ENCODE assay signal across 18 cellular contexts in genomic region chr2:58064136-58064535, GRCh38. TPM values are rescaled to one million over a fixed set of nuclear protein-coding genes. Genes with fewer than 3 reads are reported as not detected.
A peak's percentile ranks its signal among the peaks of the same experiment; 100 is the strongest.
DNase-seq lines count a peak whose midpoint lies in the region; ATAC-seq and TF ChIP-seq lines count a peak whose summit lies in the region.
"Had no signal": no experiment of that assay in that cellular context is flagged by ENCODE, and none has a peak within 500 bp of the region (broad histone marks: within the 10 kb centered on the region; RNA-seq: fewer than 3 reads in every experiment).

No MANE protein-coding gene starts in this region.

- H3K27me3 ChIP-seq in CD4-positive, CD25-positive, alpha-beta regulatory T cell (ENCODE audit: control insufficient read depth, insufficient read depth, low read length) = no peaks in the 10 kb centered on the region
- H3K27me3 ChIP-seq in left ventricle myocardium inferior (ENCODE audit: low read depth) = no peaks in the 10 kb centered on the region
- no peaks in the 10 kb centered on the region for H3K27me3 ChIP-seq in endodermal cell (ENCODE audit: control insufficient read depth, insufficient read depth, low read length, poor library complexity, severe bottlenecking)
- H3K27me3 ChIP-seq: right atrium auricular region had no signal

- H3K4me3 ChIP-seq in CD4-positive, CD25-positive, alpha-beta regulatory T cell (ENCODE audit: low read depth, low read length) = no peak overlapping the region
- no peak overlapping the region for H3K4me3 ChIP-seq in Jurkat, Clone E6-1 (ENCODE audit: low read length)
- H3K4me3 ChIP-seq in left ventricle myocardium inferior = no peak overlapping the region
- H3K4me3 ChIP-seq in endodermal cell (ENCODE audit: low read length) = no peak overlapping the region
- H3K4me3 ChIP-seq: right atrium auricular region had no signal

- TF ChIP-seq CTCF in left ventricle myocardium inferior (IDR thresholded peaks at IDR 0.05; ENCODE audit: borderline replicate concordance) = no peak
- TF ChIP-seq CTCF in endodermal cell (conservative IDR thresholded peaks at IDR 0.05) = no peak

- peak overlapping the region in 2 of 3 donors; percentile 18 to 53 for H3K27ac Mint-ChIP-seq in CD4-positive, CD25-positive, alpha-beta regulatory T cell
- H3K27ac Mint-ChIP-seq in immature natural killer cell (peak overlapping the region in 4 of 6 donors; percentile 1 to 13 (median 6)), endodermal cell (no peak overlapping the region)
- H3K27ac Mint-ChIP-seq: brain had no signal

- H3K9me3 Mint-ChIP-seq in CD4-positive, CD25-positive, alpha-beta regulatory T cell = peaks cover 0 to 9% (median 0%) of the 10 kb centered on the region in 7 donors
- no peaks in the 10 kb centered on the region for H3K9me3 Mint-ChIP-seq in immature natural killer cell
- no peaks in the 10 kb centered on the region for H3K9me3 Mint-ChIP-seq in endodermal cell

- H3K9ac ChIP-seq in endodermal cell (ENCODE audit: extremely low read depth, low read length, poor library complexity, severe bottlenecking) = no peak overlapping the region

- H3K4me3 Mint-ChIP-seq in CD4-positive, CD25-positive, alpha-beta regulatory T cell = peak overlapping the region in 1 of 4 donors; percentile 1
- peak overlapping the region in 2 of 5 donors; percentile 0 to 1 for H3K4me3 Mint-ChIP-seq in immature natural killer cell
- no peak overlapping the region for H3K4me3 Mint-ChIP-seq in endodermal cell
- H3K4me3 Mint-ChIP-seq: brain had no signal

- H3K36me3 Mint-ChIP-seq in CD4-positive, CD25-positive, alpha-beta regulatory T cell = peaks cover 21% of the 10 kb centered on the region
- H3K36me3 Mint-ChIP-seq in immature natural killer cell (peaks cover 4 to 17% (median 11%) of the 10 kb centered on the region in 3 donors), endodermal cell (ENCODE audit: low read depth) (peaks cover 10% of the 10 kb centered on the region)

- WGBS in endodermal cell (ENCODE audit: insufficient coverage in 1 of 2, insufficient read length in 1 of 2), 2 experiments = 95% methylated on average over 2 of the region's 3 CpGs; no CpG with 5 or more reads in 1 of the 2 experiments

- peaks cover 31 to 44% (median 36%) of the 10 kb centered on the region in 4 donors for H3K4me1 Mint-ChIP-seq in CD4-positive, CD25-positive, alpha-beta regulatory T cell
- H3K4me1 Mint-ChIP-seq in immature natural killer cell (peaks cover 25 to 48% of the 10 kb centered on the region in 2 donors), endodermal cell (peaks cover 4% of the 10 kb centered on the region)
- H3K4me1 Mint-ChIP-seq: brain had no signal

- ATAC-seq in CD4-positive, CD25-positive, alpha-beta regulatory T cell (ENCODE audit: low read depth in 2 of 2) = no peak
- peak; percentile 64 for ATAC-seq in GM19023 (IDR thresholded peaks at IDR 0.05; ENCODE audit: unreplicated experiment)
- ATAC-seq: Panc1 had no signal

- no peak overlapping the region for H3K27ac ChIP-seq in CD4-positive, CD25-positive, alpha-beta regulatory T cell (ENCODE audit: insufficient read depth, low read length, poor library complexity, severe bottlenecking)
- H3K27ac ChIP-seq in left ventricle myocardium inferior (replicated peaks) (no peak overlapping the region), endodermal cell (ENCODE audit: low read depth, low read length) (no peak overlapping the region)

- H3K4me1 ChIP-seq in CD4-positive, CD25-positive, alpha-beta regulatory T cell (ENCODE audit: control insufficient read depth, insufficient read depth, low read length, poor library complexity, severe bottlenecking) = peaks cover 9% of the 10 kb centered on the region
- H3K4me1 ChIP-seq in left ventricle myocardium inferior (peaks cover 20% of the 10 kb centered on the region), endodermal cell (ENCODE audit: control insufficient read depth, insufficient read depth, low read length) (no peaks in the 10 kb centered on the region)

- H3K9me3 ChIP-seq in CD4-positive, CD25-positive, alpha-beta regulatory T cell (ENCODE audit: control insufficient read depth in 2 of 2, low read length in 2 of 2) = no peaks in the 10 kb centered on the region
- no peaks in the 10 kb centered on the region for H3K9me3 ChIP-seq in left ventricle myocardium inferior (replicated peaks)
- no peaks in the 10 kb centered on the region for H3K9me3 ChIP-seq in endodermal cell (ENCODE audit: control insufficient read depth, low read length)
- H3K9me3 ChIP-seq: right atrium auricular region had no signal

- no peaks in the 10 kb centered on the region for H3K27me3 Mint-ChIP-seq in CD4-positive, CD25-positive, alpha-beta regulatory T cell
- H3K27me3 Mint-ChIP-seq in immature natural killer cell (ENCODE audit: low read depth in 3 of 3) (peaks cover 0 to 2% (median 0%) of the 10 kb centered on the region in 3 donors), endodermal cell (ENCODE audit: insufficient read depth) (no peaks in the 10 kb centered on the region)
- H3K27me3 Mint-ChIP-seq: brain had no signal

- DNase-seq in CD4-positive, CD25-positive, alpha-beta regulatory T cell = no peak
- peak; percentile 59 for DNase-seq in Jurkat, Clone E6-1 (ENCODE audit: low read depth, low spot score)
- DNase-seq in immature natural killer cell = no peak
- DNase-seq in left ventricle myocardium inferior = no peak
- no peak for DNase-seq in NCI-H1092 treated with DMSO at 0.1 percent for 48 hours (lab: John Stamatoyannopoulos, UW)
- DNase-seq in endodermal cell = no peak
- no peak for DNase-seq in NCI-H2171 treated with DMSO at 0.1 percent for 48 hours (lab: John Stamatoyannopoulos, UW)
- DNase-seq: C1 segment of cervical spinal cord; effector CD4-positive, alpha-beta T cell; GOT3; kidney; NCI-H1105; NCI-H524 treated with DMSO at 0.1 percent for 48 hours; substantia nigra had no signal

- intact Hi-C loops in left ventricle myocardium inferior (cut with micrococcal nuclease) = no loop called here

- H3K36me3 ChIP-seq in CD4-positive, CD25-positive, alpha-beta regulatory T cell (ENCODE audit: control insufficient read depth, insufficient read depth, low read length) = peaks cover 3% of the 10 kb centered on the region
- H3K36me3 ChIP-seq in left ventricle myocardium inferior (peaks cover 11% of the 10 kb centered on the region), endodermal cell (ENCODE audit: control insufficient read depth, insufficient read depth, low read length) (peaks cover 16% of the 10 kb centered on the region)
- H3K36me3 ChIP-seq: right atrium auricular region had no signal

RNA-seq across cellular contexts. Expression of gene VRK2, which starts 17.5 kb away (rescaled TPM):
- total RNA-seq in CD4-positive, CD25-positive, alpha-beta regulatory T cell = 24.0 TPM
- 10 to 100 TPM; 20.5 to 28.6 (median 24.1) TPM for polyA plus RNA-seq in CD4-positive, CD25-positive, alpha-beta regulatory T cell
- polyA plus RNA-seq in Jurkat, Clone E6-1 (2012; ENCODE audit: insufficient read depth, insufficient read length) = 9.1 TPM
- polyA plus RNA-seq in immature natural killer cell = 10 to 100 TPM; 18.7 to 32.4 (median 26.0) TPM
- total RNA-seq in left ventricle myocardium inferior (20.7 TPM), endodermal cell (10 to 100 TPM; 27.3 to 33.3 TPM)
- polyA plus RNA-seq in endodermal cell (2013, experiment 1 of 2) = 16.1 TPM
- polyA plus RNA-seq in endodermal cell (2013, experiment 2 of 2) = 14.0 TPM
